In the genomic region with DNA sequence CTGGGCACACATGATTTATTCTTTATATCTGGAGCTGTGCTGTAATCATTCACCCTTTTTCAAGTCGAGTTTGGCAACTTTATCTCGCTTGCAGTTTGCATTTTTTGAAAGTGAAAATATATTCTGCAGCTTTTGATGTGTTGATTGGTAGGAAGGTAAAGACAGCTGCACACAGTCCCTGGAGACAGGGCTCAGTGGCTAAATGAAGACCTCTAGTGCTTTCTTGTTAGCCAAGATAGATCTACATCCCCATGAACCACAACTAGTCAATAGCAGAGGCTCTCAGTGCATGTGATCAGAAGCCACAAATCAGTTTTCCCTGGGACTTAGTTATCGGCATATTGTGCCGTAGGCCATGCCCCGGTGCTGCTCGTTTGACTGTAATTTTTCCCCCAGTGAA, we compare ENCODE assay signal across 28 cellular contexts.
"Had no signal": no experiment of that assay in that cellular context is flagged by ENCODE, and none has a peak within 500 bp of the region (broad histone marks: within the 10 kb centered on the region; RNA-seq: fewer than 3 reads in every experiment).

No MANE protein-coding gene starts in this region.

- H3K27me3 ChIP-seq: ascending aorta, cardiac muscle cell, dorsolateral prefrontal cortex, neural progenitor cell, right atrium auricular region, stomach, tibial artery had no signal

- H3K27ac ChIP-seq: ascending aorta, cardiac muscle cell, coronary artery, dorsolateral prefrontal cortex, neural progenitor cell, right atrium auricular region, stomach, tibial artery, VCaP had no signal

- H2AFZ ChIP-seq: neural progenitor cell had no signal

- H3K9me3 Mint-ChIP-seq: brain; neural progenitor cell; stimulated activated naive B cell treated with anti-CD40 and anti-IgM and Interleukin-4, amounts not matched to agents 10 μg/mL and 1 μg/mL and 100 μg/mL, for 72 hours had no signal

- H3K36me3 ChIP-seq: ascending aorta, cardiac muscle cell, neural progenitor cell, right atrium auricular region, stomach, tibial artery had no signal

- H3K27me3 Mint-ChIP-seq: activated naive CD8-positive, alpha-beta T cell; brain; effector memory CD8-positive, alpha-beta T cell; naive thymus-derived CD4-positive, alpha-beta T cell; stimulated activated naive B cell treated with anti-CD40 and anti-IgM and Interleukin-4, amounts not matched to agents 10 μg/mL and 1 μg/mL and 100 μg/mL, for 72 hours had no signal

- H3K4me3 Mint-ChIP-seq: activated naive CD8-positive, alpha-beta T cell; brain; effector memory CD8-positive, alpha-beta T cell; naive thymus-derived CD4-positive, alpha-beta T cell; neural progenitor cell; stimulated activated naive B cell treated with anti-CD40 and anti-IgM and Interleukin-4, amounts not matched to agents 10 μg/mL and 1 μg/mL and 100 μg/mL, for 72 hours had no signal

- H3K4me3 ChIP-seq: ascending aorta, cardiac muscle cell, coronary artery, dorsolateral prefrontal cortex, neural progenitor cell, right atrium auricular region, stomach, tibial artery had no signal

- H3K4me1 ChIP-seq: ascending aorta, right atrium auricular region, stomach had no signal

- H3K9me3 ChIP-seq: ascending aorta, right atrium auricular region, stomach, tibial artery had no signal

- H3K9ac ChIP-seq: neural progenitor cell had no signal

- H3K4me1 Mint-ChIP-seq: stimulated activated naive B cell treated with anti-CD40 and anti-IgM and Interleukin-4, amounts not matched to agents 10 μg/mL and 1 μg/mL and 100 μg/mL, for 72 hours had no signal

- H3K27ac Mint-ChIP-seq: activated naive CD8-positive, alpha-beta T cell; brain; effector memory CD8-positive, alpha-beta T cell; naive thymus-derived CD4-positive, alpha-beta T cell; neural progenitor cell; stimulated activated naive B cell treated with anti-CD40 and anti-IgM and Interleukin-4, amounts not matched to agents 10 μg/mL and 1 μg/mL and 100 μg/mL, for 72 hours had no signal

- DNase-seq: activated CD4-positive, alpha-beta T cell treated with anti-CD3 and anti-CD28 coated beads for 48 hours; activated CD4-positive, alpha-beta T cell treated with anti-CD3 and anti-CD28 coated beads, Interleukin-2, amount 50 U/mL, for 48 hours; activated CD8-positive, alpha-beta memory T cell treated with anti-CD3 and anti-CD28 coated beads for 24 hours; activated effector memory CD4-positive, alpha-beta T cell treated with Interleukin-2 at 50 U/mL for 16 hours; activated naive CD4-positive, alpha-beta T cell treated with Interleukin-2 at 50 U/mL for 16 hours; cerebellar nuclear complex; dorsolateral prefrontal cortex; effector memory CD8-positive, alpha-beta T cell; head of caudate nucleus; hippocampal formation; left cardiac atrium; left ventricle myocardium superior; naive thymus-derived CD4-positive, alpha-beta T cell; stimulated activated CD4-positive, alpha-beta T cell treated with anti-CD3 and anti-CD28 coated beads, Interleukin-15, amount 100 ng/mL, for 24 hours; stimulated activated CD4-positive, alpha-beta T cell treated with anti-CD3 and anti-CD28 coated beads, Interleukin-2, amount 100 ng/mL, for 24 hours; stimulated activated naive B cell treated with anti-CD40 and anti-IgM and Interleukin-4, amounts not matched to agents 10 μg/mL and 1 μg/mL and 100 μg/mL, for 72 hours; stomach; T-helper 9 cell; tibial artery had no signal

- H3K4me2 ChIP-seq: neural progenitor cell had no signal

- H3K36me3 Mint-ChIP-seq: activated naive CD8-positive, alpha-beta T cell; brain; naive thymus-derived CD4-positive, alpha-beta T cell; neural progenitor cell; stimulated activated naive B cell treated with anti-CD40 and anti-IgM and Interleukin-4, amounts not matched to agents 10 μg/mL and 1 μg/mL and 100 μg/mL, for 72 hours had no signal

- ATAC-seq: activated CD4-positive, CD25-positive, alpha-beta regulatory T cell treated with anti-CD3 and anti-CD28 coated beads, Interleukin-2, amount 50 U/mL, for 24 hours; effector memory CD8-positive, alpha-beta T cell; left cardiac atrium; left ventricle myocardium superior; naive thymus-derived CD4-positive, alpha-beta T cell; stimulated activated naive B cell treated with anti-CD40 and anti-IgM and Interleukin-4, amounts not matched to agents 10 μg/mL and 1 μg/mL and 100 μg/mL, for 72 hours had no signal
